Comparison of ENCODE assay signal across 12 cellular contexts in genomic region chr10:14889318-14889717, GRCh38. TPM values are rescaled to one million over a fixed set of nuclear protein-coding genes. Genes with fewer than 3 reads are reported as not detected.
DNase-seq lines count a peak whose midpoint lies in the region; ATAC-seq, FAIRE-seq and TF ChIP-seq lines count a peak whose summit lies in the region.
"Had no signal": no experiment of that assay in that cellular context is flagged by ENCODE, and none has a peak within 500 bp of the region (broad histone marks: within the 10 kb centered on the region; RNA-seq: fewer than 3 reads in every experiment).

No MANE protein-coding gene starts in this region.

- no peaks in the 10 kb centered on the region for H3K9me3 ChIP-seq in HepG2 (ENCODE audit: low read length)
- no peaks in the 10 kb centered on the region for H3K9me3 ChIP-seq in right lobe of liver
- H3K9me3 ChIP-seq: BLaER1 treated with 17β-estradiol and CSF1 and Interleukin-3, amounts not matched to agents 10 nM and 100 nM; body of pancreas had no signal

- no peak for ATAC-seq in HepG2
- ATAC-seq in right lobe of liver: no peak
- ATAC-seq: body of pancreas had no signal

- no peak for TF ChIP-seq RAD21 in HepG2 (CRISPR knock-in tag; IDR thresholded peaks at IDR 0.05)

- H3K27me3 Mint-ChIP-seq in stimulated activated naive CD8-positive, alpha-beta T cell treated with anti-CD3 and anti-CD28 coated beads, Interleukin-15, Interleukin-2, amounts not matched to agents 100 ng/mL and 50 ng/mL, for 24 hours: no peaks in the 10 kb centered on the region

- no peak for TF ChIP-seq POLR2A in HepG2 (IDR thresholded peaks at IDR 0.05; ENCODE audit: insufficient read depth in 1 of 2, low read depth in 2 of 2, low read length in 2 of 2)
- TF ChIP-seq POLR2A in right lobe of liver (IDR thresholded peaks at IDR 0.05): no peak
- no peak for TF ChIP-seq POLR2A in erythroblast (IDR thresholded peaks at IDR 0.05; ENCODE audit: low read length)
- no peak for TF ChIP-seq POLR2A in GM12892 (IDR thresholded peaks at IDR 0.05; ENCODE audit: low read depth, low read length)

- DNase-seq in HepG2 (ENCODE audit: low spot score) (no peak), right lobe of liver (no peak), SK-MEL-5 (ENCODE audit: low read depth, low spot score) (peak; percentile 50), erythroblast (lab: John Stamatoyannopoulos, UW) (peak; percentile 55 to 80), ecto neural progenitor cell (ENCODE audit: low spot score) (no peak), activated T-cell treated with anti-CD3 and anti-CD28 coated beads for 4 hours (no peak), GM12892 (ENCODE audit: insufficient read length) (no peak)
- DNase-seq: body of pancreas, NCI-H1694 treated with DMSO at 0.1 percent for 48 hours, substantia nigra had no signal

- in situ Hi-C loops in HepG2 (cut with HindIII; ENCODE audit: extremely low pct_ligation_motif_present, low pct_unique_long_range_greater_than_20kb): no loop called here
- in situ Hi-C loops in SK-MEL-5 (cut with HindIII; ENCODE audit: low pct_unique_long_range_greater_than_20kb, low sequenced_read_pairs): no loop called here

- POLR2A ChIA-PET in HepG2 (lab: Yijun Ruan, JAX): no interaction called here

- no TSS peak for BruUV-seq in HepG2 (replicated peaks; lab: Mats Ljungman, UMichigan)

- TF ChIP-seq CTCF in HepG2 (CRISPR knock-in tag; IDR thresholded peaks at IDR 0.05): no peak
- peak in 1 of 4 donors; percentile 10 for TF ChIP-seq CTCF in right lobe of liver (IDR thresholded peaks at IDR 0.05)

- CTCF ChIA-PET in HepG2 (lab: Yijun Ruan, JAX; ENCODE audit: low intra/inter-chr PET ratio, low total read pairs): no interaction called here

- H3K4me2 ChIP-seq in HepG2 (ENCODE audit: low read depth, low read length): no peak overlapping the region

- WGBS in HepG2 (ENCODE audit: low lambda C conversion rate): 98% methylated on average over 2 of the region's 2 CpGs
- 97% methylated on average over 2 of the region's 2 CpGs for WGBS in right lobe of liver (ENCODE audit: insufficient coverage, low coverage, low lambda C conversion rate, missing lambda C conversion rate)

- H3K9me3 Mint-ChIP-seq in stimulated activated naive CD8-positive, alpha-beta T cell treated with anti-CD3 and anti-CD28 coated beads, Interleukin-15, Interleukin-2, amounts not matched to agents 100 ng/mL and 50 ng/mL, for 24 hours: no peaks in the 10 kb centered on the region

- no peak for TF ChIP-seq EP300 in HepG2 (IDR thresholded peaks at IDR 0.05; ENCODE audit: low read depth in 2 of 2, low read length in 2 of 2)
- no peak for TF ChIP-seq EP300 in HepG2 (CRISPR knock-in tag; IDR thresholded peaks at IDR 0.05; ENCODE audit: borderline replicate concordance)

- H3K36me3 Mint-ChIP-seq in stimulated activated naive CD8-positive, alpha-beta T cell treated with anti-CD3 and anti-CD28 coated beads, Interleukin-15, Interleukin-2, amounts not matched to agents 100 ng/mL and 50 ng/mL, for 24 hours (ENCODE audit: low read depth): peaks cover 24% of the 10 kb centered on the region

- H3K27ac ChIP-seq in HepG2 (ENCODE audit: extremely low read length, insufficient read depth, low read length) (no peak overlapping the region), right lobe of liver (no peak overlapping the region)
- H3K27ac ChIP-seq: BLaER1 treated with 17β-estradiol and CSF1 and Interleukin-3, amounts not matched to agents 10 nM and 100 nM; body of pancreas had no signal

- no peaks in the 10 kb centered on the region for H3K27me3 ChIP-seq in HepG2 (ENCODE audit: control insufficient read depth in 1 of 2, insufficient read depth in 2 of 2, low read length in 2 of 2)
- H3K27me3 ChIP-seq in right lobe of liver: no peaks in the 10 kb centered on the region
- H3K27me3 ChIP-seq: BLaER1 treated with 17β-estradiol and CSF1 and Interleukin-3, amounts not matched to agents 10 nM and 100 nM; body of pancreas had no signal

- H3K36me3 ChIP-seq in HepG2 (replicated peaks in 1 of 2; ENCODE audit: control insufficient read depth in 1 of 2, insufficient read depth in 2 of 2, low read length in 2 of 2): peaks cover 0 to 36% of the 10 kb centered on the region in 2 experiments; a peak in 1 of 5 replicates
- no peaks in the 10 kb centered on the region for H3K36me3 ChIP-seq in right lobe of liver

- H3K4me3 ChIP-seq in HepG2 (replicated peaks in 1 of 3; ENCODE audit: insufficient read depth in 1 of 3, low read depth in 2 of 3, low read length in 3 of 3) (no peak overlapping the region), right lobe of liver (no peak overlapping the region)
- H3K4me3 ChIP-seq: BLaER1 treated with 17β-estradiol and CSF1 and Interleukin-3, amounts not matched to agents 10 nM and 100 nM; body of pancreas had no signal

- H3K4me1 ChIP-seq in HepG2 (ENCODE audit: insufficient read depth, low read length) (peaks cover 23% of the 10 kb centered on the region), right lobe of liver (peaks cover 0 to 3% (median 0%) of the 10 kb centered on the region in 4 donors)

- intact Hi-C loops in HepG2 (cut with micrococcal nuclease; ENCODE audit: unreplicated experiment) (no loop called here), right lobe of liver (cut with DNase I) (no loop called here)

- peaks cover 89% of the 10 kb centered on the region for H3K79me2 ChIP-seq in HepG2 (ENCODE audit: insufficient read depth, low read length)

- H3K9ac ChIP-seq in HepG2 (ENCODE audit: insufficient read depth, low read depth, low read length): no peak overlapping the region
- H3K9ac ChIP-seq: BLaER1 treated with 17β-estradiol and CSF1 and Interleukin-3, amounts not matched to agents 10 nM and 100 nM had no signal

- no peaks in the 10 kb centered on the region; the same call in 1 of the 2 replicates for H4K20me1 ChIP-seq in HepG2 (ENCODE audit: insufficient read depth, low read length)

- no peak overlapping the region for H2AFZ ChIP-seq in HepG2 (ENCODE audit: low read length)

- peaks cover 12% of the 10 kb centered on the region for H3K4me1 Mint-ChIP-seq in stimulated activated naive CD8-positive, alpha-beta T cell treated with anti-CD3 and anti-CD28 coated beads, Interleukin-15, Interleukin-2, amounts not matched to agents 100 ng/mL and 50 ng/mL, for 24 hours (ENCODE audit: low read depth)

- FAIRE-seq in HepG2 (lab: Jason Lieb, UNC) (no peak), GM12892 (lab: Jason Lieb, UNC) (no peak)

- peak overlapping the region; percentile 9 for H3K4me3 Mint-ChIP-seq in stimulated activated naive CD8-positive, alpha-beta T cell treated with anti-CD3 and anti-CD28 coated beads, Interleukin-15, Interleukin-2, amounts not matched to agents 100 ng/mL and 50 ng/mL, for 24 hours

- H3K27ac Mint-ChIP-seq in stimulated activated naive CD8-positive, alpha-beta T cell treated with anti-CD3 and anti-CD28 coated beads, Interleukin-15, Interleukin-2, amounts not matched to agents 100 ng/mL and 50 ng/mL, for 24 hours: peak overlapping the region; percentile 32

RNA-seq across cellular contexts. Expression of gene SUV39H2, which starts 10.7 kb away (rescaled TPM):
- total RNA-seq in HepG2 (2016; rRNA removed; fragmentation: Illumina TruSeq; extraction: Trizol): 44.3 and 68.8 TPM in 2 replicates
- total RNA-seq in HepG2 (2016; cell fraction: cytosol; rRNA removed; fragmentation: Illumina TruSeq; extraction: Trizol; ENCODE audit: low read depth): 20.7 and 23.6 TPM in 2 replicates
- total RNA-seq in HepG2 (2016; cell fraction: insoluble cytoplasmic fraction; rRNA removed; fragmentation: Illumina TruSeq; extraction: Trizol): 42.7 and 64.8 TPM in 2 replicates
- total RNA-seq in HepG2 (2016; cell fraction: membrane; rRNA removed; fragmentation: Illumina TruSeq; extraction: Trizol): 49.3 and 50.1 TPM in 2 replicates
- total RNA-seq in HepG2 (2016; cell fraction: nucleus; rRNA removed; fragmentation: Illumina TruSeq; extraction: Trizol): 30.7 and 31.3 TPM in 2 replicates
- 5.9 and 9.0 TPM in 2 replicates for polyA plus RNA-seq in HepG2 (2011; rRNA removed)
- 3.1 and 5.2 TPM in 2 replicates for polyA plus RNA-seq in HepG2 (2011; cell fraction: cytosol; rRNA removed)
- polyA plus RNA-seq in HepG2 (2011; cell fraction: nucleus; rRNA removed): 4.5 and 5.0 TPM in 2 replicates
- 12.7 and 17.6 TPM in 2 replicates for polyA plus RNA-seq in HepG2 (2012)
- polyA plus RNA-seq in HepG2 (2016; cell fraction: cytosol; fragmentation: Illumina TruSeq; extraction: Trizol; ENCODE audit: low read depth): 13.6 and 17.0 TPM in 2 replicates
- 54.6 and 59.6 TPM in 2 replicates for polyA plus RNA-seq in HepG2 (2016; cell fraction: insoluble cytoplasmic fraction; fragmentation: Illumina TruSeq; extraction: Trizol; ENCODE audit: low read depth)
- 29.4 and 34.4 TPM in 2 replicates for polyA plus RNA-seq in HepG2 (2016; cell fraction: membrane; fragmentation: Illumina TruSeq; extraction: Trizol; ENCODE audit: low read depth)
- 25.2 and 27.2 TPM in 2 replicates for polyA plus RNA-seq in HepG2 (2016; cell fraction: nucleus; fragmentation: Illumina TruSeq; extraction: Trizol; ENCODE audit: insufficient read depth, low read depth)
- 14.8 and 22.1 TPM in 2 replicates for polyA minus RNA-seq in HepG2 (2011; rRNA and poly(A)+ RNA removed; ENCODE audit: low replicate concordance)
- 12.4 and 12.8 TPM in 2 replicates for polyA minus RNA-seq in HepG2 (2011; cell fraction: cytosol; rRNA and poly(A)+ RNA removed)
- 27.1 and 31.3 TPM in 2 replicates for polyA minus RNA-seq in HepG2 (2011; cell fraction: nucleus; rRNA and poly(A)+ RNA removed)
- 1 to 10 TPM; 2.8 to 6.0 (median 4.1) TPM for total RNA-seq in right lobe of liver
- total RNA-seq in SK-MEL-5 (2014; rRNA removed; shearing (Covaris generic)): 15.1 and 17.4 TPM in 2 replicates
- 8.2 and 11.4 TPM in 2 replicates for polyA plus RNA-seq in SK-MEL-5 (2015; cell fraction: cytosol; rRNA removed)
- polyA plus RNA-seq in SK-MEL-5 (2015; cell fraction: nucleus; rRNA removed): 11.7 and 19.2 TPM in 2 replicates
- 19.8 TPM for polyA plus RNA-seq in GM12892 (2012; ENCODE audit: missing spikeins)

RNA-seq across cellular contexts. Expression of gene HSPA14, which starts 51.2 kb away (rescaled TPM):
- 29.8 and 42.9 TPM in 2 replicates for total RNA-seq in HepG2 (2016; rRNA removed; fragmentation: Illumina TruSeq; extraction: Trizol)
- total RNA-seq in HepG2 (2016; cell fraction: cytosol; rRNA removed; fragmentation: Illumina TruSeq; extraction: Trizol; ENCODE audit: low read depth): 6.3 and 7.7 TPM in 2 replicates
- 29.1 and 44.5 TPM in 2 replicates for total RNA-seq in HepG2 (2016; cell fraction: insoluble cytoplasmic fraction; rRNA removed; fragmentation: Illumina TruSeq; extraction: Trizol)
- 14.3 TPM in 2 replicates for total RNA-seq in HepG2 (2016; cell fraction: membrane; rRNA removed; fragmentation: Illumina TruSeq; extraction: Trizol)
- total RNA-seq in HepG2 (2016; cell fraction: nucleus; rRNA removed; fragmentation: Illumina TruSeq; extraction: Trizol): 14.4 and 15.2 TPM in 2 replicates
- 6.7 and 10.7 TPM in 2 replicates for polyA plus RNA-seq in HepG2 (2011; rRNA removed)
- 4.2 and 4.8 TPM in 2 replicates for polyA plus RNA-seq in HepG2 (2011; cell fraction: cytosol; rRNA removed)
- polyA plus RNA-seq in HepG2 (2011; cell fraction: nucleus; rRNA removed): 5.3 and 6.5 TPM in 2 replicates
- polyA plus RNA-seq in HepG2 (2012): 6.8 and 7.8 TPM in 2 replicates
- 4.1 and 4.4 TPM in 2 replicates for polyA plus RNA-seq in HepG2 (2016; cell fraction: cytosol; fragmentation: Illumina TruSeq; extraction: Trizol; ENCODE audit: low read depth)
- 34.0 and 35.5 TPM in 2 replicates for polyA plus RNA-seq in HepG2 (2016; cell fraction: insoluble cytoplasmic fraction; fragmentation: Illumina TruSeq; extraction: Trizol; ENCODE audit: low read depth)
- polyA plus RNA-seq in HepG2 (2016; cell fraction: membrane; fragmentation: Illumina TruSeq; extraction: Trizol; ENCODE audit: low read depth): 6.9 and 7.7 TPM in 2 replicates
- polyA plus RNA-seq in HepG2 (2016; cell fraction: nucleus; fragmentation: Illumina TruSeq; extraction: Trizol; ENCODE audit: insufficient read depth, low read depth): 19.9 and 23.1 TPM in 2 replicates
- polyA minus RNA-seq in HepG2 (2011; rRNA and poly(A)+ RNA removed; ENCODE audit: low replicate concordance): 1.3 and 3.7 TPM in 2 replicates
- polyA minus RNA-seq in HepG2 (2011; cell fraction: cytosol; rRNA and poly(A)+ RNA removed): 2.6 and 3.1 TPM in 2 replicates
- polyA minus RNA-seq in HepG2 (2011; cell fraction: nucleus; rRNA and poly(A)+ RNA removed): 10.1 and 10.6 TPM in 2 replicates
- total RNA-seq in right lobe of liver: 1 to 10 TPM; 2.7 to 8.6 (median 4.9) TPM
- total RNA-seq in SK-MEL-5 (2014; rRNA removed; shearing (Covaris generic)): 25.6 and 28.2 TPM in 2 replicates
- 12.8 and 13.0 TPM in 2 replicates for polyA plus RNA-seq in SK-MEL-5 (2015; cell fraction: cytosol; rRNA removed)
- 28.7 and 29.7 TPM in 2 replicates for polyA plus RNA-seq in SK-MEL-5 (2015; cell fraction: nucleus; rRNA removed)
- 20.5 TPM for polyA plus RNA-seq in GM12892 (2012; ENCODE audit: missing spikeins)

RNA-seq across cellular contexts. Expression of gene MSANTD7, which starts 51.2 kb away (rescaled TPM):
- 16.7 and 22.8 TPM in 2 replicates for total RNA-seq in HepG2 (2016; rRNA removed; fragmentation: Illumina TruSeq; extraction: Trizol)
- 2.6 and 2.8 TPM in 2 replicates for total RNA-seq in HepG2 (2016; cell fraction: cytosol; rRNA removed; fragmentation: Illumina TruSeq; extraction: Trizol; ENCODE audit: low read depth)
- 17.3 and 21.2 TPM in 2 replicates for total RNA-seq in HepG2 (2016; cell fraction: insoluble cytoplasmic fraction; rRNA removed; fragmentation: Illumina TruSeq; extraction: Trizol)
- 12.6 and 15.8 TPM in 2 replicates for total RNA-seq in HepG2 (2016; cell fraction: membrane; rRNA removed; fragmentation: Illumina TruSeq; extraction: Trizol)
- 11.5 and 14.9 TPM in 2 replicates for total RNA-seq in HepG2 (2016; cell fraction: nucleus; rRNA removed; fragmentation: Illumina TruSeq; extraction: Trizol)
- 3.3 and 3.7 TPM in 2 replicates for polyA plus RNA-seq in HepG2 (2011; rRNA removed)
- polyA plus RNA-seq in HepG2 (2011; cell fraction: cytosol; rRNA removed): 2.3 and 2.5 TPM in 2 replicates
- polyA plus RNA-seq in HepG2 (2011; cell fraction: nucleus; rRNA removed): 3.1 and 3.3 TPM in 2 replicates
- polyA plus RNA-seq in HepG2 (2012): 5.0 and 5.4 TPM in 2 replicates
- 1.9 and 2.6 TPM in 2 replicates for polyA plus RNA-seq in HepG2 (2016; cell fraction: cytosol; fragmentation: Illumina TruSeq; extraction: Trizol; ENCODE audit: low read depth)
- polyA plus RNA-seq in HepG2 (2016; cell fraction: insoluble cytoplasmic fraction; fragmentation: Illumina TruSeq; extraction: Trizol; ENCODE audit: low read depth): 13.5 and 15.6 TPM in 2 replicates
- 5.8 and 7.4 TPM in 2 replicates for polyA plus RNA-seq in HepG2 (2016; cell fraction: membrane; fragmentation: Illumina TruSeq; extraction: Trizol; ENCODE audit: low read depth)
- 14.2 and 14.9 TPM in 2 replicates for polyA plus RNA-seq in HepG2 (2016; cell fraction: nucleus; fragmentation: Illumina TruSeq; extraction: Trizol; ENCODE audit: insufficient read depth, low read depth)
- 13.9 and 22.5 TPM in 2 replicates for polyA minus RNA-seq in HepG2 (2011; rRNA and poly(A)+ RNA removed; ENCODE audit: low replicate concordance)
- polyA minus RNA-seq in HepG2 (2011; cell fraction: cytosol; rRNA and poly(A)+ RNA removed): 5.7 and 6.6 TPM in 2 replicates
- 13.1 and 14.9 TPM in 2 replicates for polyA minus RNA-seq in HepG2 (2011; cell fraction: nucleus; rRNA and poly(A)+ RNA removed)
- total RNA-seq in right lobe of liver: 1 to 10 TPM; 2.2 to 6.0 (median 3.2) TPM
- total RNA-seq in SK-MEL-5 (2014; rRNA removed; shearing (Covaris generic)): 20.9 and 21.6 TPM in 2 replicates
- polyA plus RNA-seq in SK-MEL-5 (2015; cell fraction: cytosol; rRNA removed): 7.9 and 11.8 TPM in 2 replicates
- 10.7 and 10.8 TPM in 2 replicates for polyA plus RNA-seq in SK-MEL-5 (2015; cell fraction: nucleus; rRNA removed)
- polyA plus RNA-seq in GM12892 (2012; ENCODE audit: missing spikeins): 11.0 TPM

RNA-seq across cellular contexts. Expression of gene CDNF, which starts 51.5 kb away (rescaled TPM):
- total RNA-seq in HepG2 (2016; rRNA removed; fragmentation: Illumina TruSeq; extraction: Trizol) (0.33 and 0.38 TPM in 2 replicates), right lobe of liver (1 to 10 TPM in 5 of 6 experiments, under 1 TPM in 1; 0.93 to 4.5 (median 3.7) TPM)
- total RNA-seq in HepG2 (2016; cell fraction: cytosol; rRNA removed; fragmentation: Illumina TruSeq; extraction: Trizol; ENCODE audit: low read depth): not detected in 2 replicates
- 0.18 and 0.22 TPM in 2 replicates for total RNA-seq in HepG2 (2016; cell fraction: insoluble cytoplasmic fraction; rRNA removed; fragmentation: Illumina TruSeq; extraction: Trizol)
- total RNA-seq in HepG2 (2016; cell fraction: membrane; rRNA removed; fragmentation: Illumina TruSeq; extraction: Trizol): 0.24 and 0.31 TPM in 2 replicates
- 0.50 and 0.99 TPM in 2 replicates for total RNA-seq in HepG2 (2016; cell fraction: nucleus; rRNA removed; fragmentation: Illumina TruSeq; extraction: Trizol)
- polyA plus RNA-seq in HepG2 (2011; rRNA removed): 0.29 and 0.40 TPM in 2 replicates
- 0.28 and 0.30 TPM in 2 replicates for polyA plus RNA-seq in HepG2 (2011; cell fraction: cytosol; rRNA removed)
- polyA plus RNA-seq in HepG2 (2011; cell fraction: nucleus; rRNA removed): 0.90 TPM in 1 of 2 replicates, not detected in the other
- polyA plus RNA-seq in HepG2 (2012): 0.37 and 0.55 TPM in 2 replicates
- polyA plus RNA-seq in HepG2 (2016; cell fraction: cytosol; fragmentation: Illumina TruSeq; extraction: Trizol; ENCODE audit: low read depth): 0.11 and 0.36 TPM in 2 replicates
- polyA plus RNA-seq in HepG2 (2016; cell fraction: insoluble cytoplasmic fraction; fragmentation: Illumina TruSeq; extraction: Trizol; ENCODE audit: low read depth): 0.22 TPM in 1 of 2 replicates, not detected in the other
- polyA plus RNA-seq in HepG2 (2016; cell fraction: membrane; fragmentation: Illumina TruSeq; extraction: Trizol; ENCODE audit: low read depth): 0.23 and 0.35 TPM in 2 replicates
- 0.96 and 1.9 TPM in 2 replicates for polyA plus RNA-seq in HepG2 (2016; cell fraction: nucleus; fragmentation: Illumina TruSeq; extraction: Trizol; ENCODE audit: insufficient read depth, low read depth)
- not detected in 2 replicates for polyA minus RNA-seq in HepG2 (2011; rRNA and poly(A)+ RNA removed; ENCODE audit: low replicate concordance)
- 0.59 TPM in 1 of 2 replicates, not detected in the other for polyA minus RNA-seq in HepG2 (2011; cell fraction: cytosol; rRNA and poly(A)+ RNA removed)
- 0.64 and 1.4 TPM in 2 replicates for polyA minus RNA-seq in HepG2 (2011; cell fraction: nucleus; rRNA and poly(A)+ RNA removed)
- 0.74 and 1.7 TPM in 2 replicates for total RNA-seq in SK-MEL-5 (2014; rRNA removed; shearing (Covaris generic))
- 1.1 and 1.5 TPM in 2 replicates for polyA plus RNA-seq in SK-MEL-5 (2015; cell fraction: cytosol; rRNA removed)
- 2.0 and 3.1 TPM in 2 replicates for polyA plus RNA-seq in SK-MEL-5 (2015; cell fraction: nucleus; rRNA removed)
- 0.53 TPM for polyA plus RNA-seq in GM12892 (2012; ENCODE audit: missing spikeins)

Comparison
In these comparisons a context has a peak if more than half of its experiments do, and no peak if none do; other contexts are left out.
1. DNase-seq: peak in SK-MEL-5 (single experiment) and erythroblast (2 of 2); none in HepG2 (single experiment), right lobe of liver (0 of 3), ecto neural progenitor cell (single experiment), activated T-cell treated with anti-CD3 and anti-CD28 coated beads for 4 hours (single experiment) and GM12892 (single experiment).